9 cellular contexts compared by ENCODE assay signal in genomic region chr10:70403483-70404035, GRCh38. TPM values are rescaled to one million over a fixed set of nuclear protein-coding genes. Genes with fewer than 3 reads are reported as not detected.
DNase-seq lines count a peak whose midpoint lies in the region; ATAC-seq and TF ChIP-seq lines count a peak whose summit lies in the region.
"Had no signal": no experiment of that assay in that cellular context is flagged by ENCODE, and none has a peak within 500 bp of the region (broad histone marks: within the 10 kb centered on the region; RNA-seq: fewer than 3 reads in every experiment).

No MANE protein-coding gene starts in this region.

- TF ChIP-seq CTCF in HCT116 (IDR thresholded peaks at IDR 0.05 in 2 of 3, conservative IDR thresholded peaks at IDR 0.05 in 1 of 3; ENCODE audit: borderline replicate concordance in 1 of 3, insufficient read depth in 1 of 3, low read depth in 2 of 3, low read length in 2 of 3): no peak
- TF ChIP-seq CTCF in mucosa of descending colon (IDR thresholded peaks at IDR 0.05): no peak

- H3K4me1 ChIP-seq in CD4-positive, alpha-beta memory T cell (ENCODE audit: insufficient read depth, low read length): peaks cover 26% of the 10 kb centered on the region
- H3K4me1 ChIP-seq in HCT116 (ENCODE audit: control insufficient read depth in 1 of 2, insufficient read depth in 2 of 2, low read length in 2 of 2) (peaks cover 13 to 28% of the 10 kb centered on the region in 2 experiments), mucosa of descending colon (ENCODE audit: low read depth) (peaks cover 21% of the 10 kb centered on the region)

- peak overlapping the region; percentile 58 for H2AFZ ChIP-seq in HCT116 (ENCODE audit: low read depth, low read length, poor library complexity, severe bottlenecking)

- TF ChIP-seq POLR2A in HCT116 (IDR thresholded peaks at IDR 0.05; ENCODE audit: borderline replicate concordance, extremely low read depth, insufficient read depth, insufficient read length): peak; percentile 78

- H3K4me1 Mint-ChIP-seq in CD4-positive, alpha-beta memory T cell: peaks cover 25 to 44% (median 34%) of the 10 kb centered on the region in 4 donors
- peaks cover 36% of the 10 kb centered on the region for H3K4me1 Mint-ChIP-seq in activated naive CD8-positive, alpha-beta T cell (ENCODE audit: low read depth)

- POLR2A ChIA-PET in CD4-positive, alpha-beta memory T cell (lab: Charles Lee; ENCODE audit: partially characterized antibody): interaction anchor here (0.7 to 5.1 kb wide), 19 partner anchors 10 to 311 kb away, joined by 3 to 48 read pairs (median 8); partner anchors contain the start of genes LRRC20, PALD1, PPA1 and SAR1A
- POLR2A ChIA-PET in HCT116 (lab: Charles Lee): interaction anchor here (0.8 to 2.8 kb wide), 4 partner anchors 9 to 16 kb away, joined by 4 to 15 read pairs (median 6); no protein-coding TSS in a partner anchor

- peaks cover 13% of the 10 kb centered on the region; the same call in 1 of the 2 replicates for H4K20me1 ChIP-seq in HCT116 (ENCODE audit: insufficient read depth)

- TSS peak; percentile 97 for BruUV-seq in HCT116 (replicated peaks; lab: Mats Ljungman, UMichigan)

- no peak for DNase-seq in CD4-positive, alpha-beta memory T cell
- no peak for DNase-seq in HCT116 (ENCODE audit: low read depth, low spot score)
- no peak for DNase-seq in mucosa of descending colon
- no peak for DNase-seq in NCI-H1048 (lab: John Stamatoyannopoulos, UW)
- no peak for DNase-seq in dermis blood vessel endothelial cell
- DNase-seq in NCI-H446 treated with DMSO at 0.1 percent for 48 hours (lab: John Stamatoyannopoulos, UW): no peak
- DNase-seq in HuH-7.5 (ENCODE audit: low spot score): no peak

- H3K4me2 ChIP-seq in HCT116 (ENCODE audit: low read length): peak overlapping the region; percentile 94

- H3K27me3 ChIP-seq in CD4-positive, alpha-beta memory T cell (ENCODE audit: insufficient read depth, low read length): no peaks in the 10 kb centered on the region
- no peaks in the 10 kb centered on the region for H3K27me3 ChIP-seq in HCT116 (ENCODE audit: insufficient read depth, low read length)

- H3K79me2 ChIP-seq in HCT116 (ENCODE audit: insufficient read depth, low read length): peaks cover 33% of the 10 kb centered on the region

- H3K9me2 ChIP-seq in HCT116 (ENCODE audit: insufficient read depth): no peaks in the 10 kb centered on the region

- RAD21 ChIA-PET in HCT116 (lab: Charles Lee; ENCODE audit: low non-redundant PET in 1 of 2, low total read pairs in 2 of 2, uncharacterized antibody in 2 of 2, unreplicated experiment in 2 of 2): interaction anchor here in 1 of 2 experiments (0.7 kb wide), 1 partner anchor 16 kb away, joined by 3 read pairs; no protein-coding TSS in a partner anchor

- H3K36me3 Mint-ChIP-seq in CD4-positive, alpha-beta memory T cell: peaks cover 13 to 22% of the 10 kb centered on the region in 2 donors
- H3K36me3 Mint-ChIP-seq in activated naive CD8-positive, alpha-beta T cell: peaks cover 3% of the 10 kb centered on the region

- H3K27me3 Mint-ChIP-seq in CD4-positive, alpha-beta memory T cell: no peaks in the 10 kb centered on the region
- H3K27me3 Mint-ChIP-seq in activated naive CD8-positive, alpha-beta T cell: no peaks in the 10 kb centered on the region

- H3K9me3 Mint-ChIP-seq in CD4-positive, alpha-beta memory T cell: no peaks in the 10 kb centered on the region
- no peaks in the 10 kb centered on the region for H3K9me3 Mint-ChIP-seq in activated naive CD8-positive, alpha-beta T cell (ENCODE audit: low read depth)

- 0 out of 2 replicates have a peak, but pooled peaks have one; percentile 22 for TF ChIP-seq RAD21 in HCT116 (IDR thresholded peaks at IDR 0.05; ENCODE audit: low read depth)

- intact Hi-C loops in CD4-positive, alpha-beta memory T cell (cut with micrococcal nuclease): loop anchor here (1.0 to 5.0 kb wide), 5 partner anchors 21 to 257 kb away; partner anchors contain the start of genes LRRC20, PALD1, PPA1 and TYSND1
- intact Hi-C loops in HCT116 (cut with micrococcal nuclease): loop anchor here (2.0 kb wide), 1 partner anchor 17 kb away; no protein-coding TSS in a partner anchor
- intact Hi-C loops in mucosa of descending colon (cut with DNase I, micrococcal nuclease): no loop called here

- peak overlapping the region; percentile 86 for H3K27ac ChIP-seq in CD4-positive, alpha-beta memory T cell (ENCODE audit: low read depth, low read length)
- H3K27ac ChIP-seq in HCT116 (ENCODE audit: low read depth, low read length): peak overlapping the region; percentile 84

- peak overlapping the region; percentile 75 to 98 (median 97) for H3K4me3 Mint-ChIP-seq in CD4-positive, alpha-beta memory T cell
- peak overlapping the region; percentile 97 for H3K4me3 Mint-ChIP-seq in activated naive CD8-positive, alpha-beta T cell

- peak overlapping the region; percentile 87 for H3K9ac ChIP-seq in HCT116 (ENCODE audit: low read length)

- CTCF ChIA-PET in CD4-positive, alpha-beta memory T cell (lab: Charles Lee; ENCODE audit: partially characterized antibody): interaction anchor here (0.8 to 4.4 kb wide), 11 partner anchors 9 to 288 kb away, joined by 3 to 25 read pairs (median 4); partner anchors contain the start of gene TYSND1
- CTCF ChIA-PET in HCT116 (lab: Charles Lee): interaction anchor here (0.8 to 1.3 kb wide), 5 partner anchors 16 to 296 kb away, joined by 3 to 6 read pairs (median 4); no protein-coding TSS in a partner anchor

- H3K27ac Mint-ChIP-seq in CD4-positive, alpha-beta memory T cell: peak overlapping the region; percentile 82 to 95 (median 92)
- peak overlapping the region; percentile 90 for H3K27ac Mint-ChIP-seq in activated naive CD8-positive, alpha-beta T cell

- H3K36me3 ChIP-seq in CD4-positive, alpha-beta memory T cell (ENCODE audit: insufficient read depth, low read length): no peaks in the 10 kb centered on the region
- H3K36me3 ChIP-seq in HCT116 (ENCODE audit: control insufficient read depth in 1 of 2, insufficient read depth in 2 of 2, low read length in 2 of 2): no peaks in the 10 kb centered on the region
- H3K36me3 ChIP-seq in mucosa of descending colon (ENCODE audit: low read depth): peaks cover 8% of the 10 kb centered on the region

- H3K9me3 ChIP-seq in CD4-positive, alpha-beta memory T cell (ENCODE audit: control insufficient read depth in 1 of 2, low read length in 2 of 2): no peaks in the 10 kb centered on the region
- no peaks in the 10 kb centered on the region for H3K9me3 ChIP-seq in HCT116 (ENCODE audit: control insufficient read depth in 1 of 2, insufficient read depth in 1 of 2, low read depth in 1 of 2, low read length in 2 of 2)
- H3K9me3 ChIP-seq in mucosa of descending colon: no peaks in the 10 kb centered on the region

- H3K4me3 ChIP-seq in CD4-positive, alpha-beta memory T cell (ENCODE audit: low read length in 2 of 2): peak overlapping the region; percentile 24 to 78
- peak overlapping the region; percentile 80 to 86 for H3K4me3 ChIP-seq in HCT116 (replicated peaks in 1 of 2; ENCODE audit: low read depth in 1 of 2, low read length in 2 of 2)
- peak overlapping the region; percentile 98 for H3K4me3 ChIP-seq in mucosa of descending colon

- ATAC-seq in HCT116 (peak; percentile 8), mucosa of descending colon (no peak)

TF ChIP-seq in HCT116, 20 proteins besides CTCF, POLR2A, EP300 and RAD21:
- TF ChIP-seq CBX3 (IDR thresholded peaks at IDR 0.05; ENCODE audit: low read depth) (0 out of 2 replicates have a peak, but pooled peaks have one; percentile 7), REST (IDR thresholded peaks at IDR 0.05; ENCODE audit: low read depth) (no peak)

RNA-seq across cellular contexts. Expression of gene EIF4EBP2, which starts 0.4 kb away (rescaled TPM):
- 10 to 100 TPM; 54.5 to 56.9 TPM for total RNA-seq in CD4-positive, alpha-beta memory T cell
- polyA plus RNA-seq in CD4-positive, alpha-beta memory T cell: 10 to 100 TPM; 67.7 to 83.9 TPM
- 36.7 TPM for total RNA-seq in HCT116 (2021; ENCODE audit: unreplicated experiment)
- 7.4 and 10.1 TPM in 2 replicates for polyA plus RNA-seq in HCT116 (2012)
- 100 to 1,000 TPM in 2 of 3 donors, 10 to 100 TPM in 1; 88.1 to 131 (median 105) TPM for total RNA-seq in mucosa of descending colon
- 28.2 and 49.7 TPM in 2 replicates for total RNA-seq in dermis blood vessel endothelial cell

RNA-seq across cellular contexts. Expression of gene LRRC20, which starts 21.1 kb away (rescaled TPM):
- total RNA-seq in CD4-positive, alpha-beta memory T cell: 1 to 10 TPM; 2.9 to 3.4 TPM
- polyA plus RNA-seq in CD4-positive, alpha-beta memory T cell: 1 to 10 TPM; 3.7 to 4.4 TPM
- 19.5 TPM for total RNA-seq in HCT116 (2021; ENCODE audit: unreplicated experiment)
- polyA plus RNA-seq in HCT116 (2012): 20.5 and 21.4 TPM in 2 replicates
- total RNA-seq in mucosa of descending colon: 10 to 100 TPM in 1 of 3 donors, 1 to 10 TPM in 2; 2.9 to 14.5 (median 5.4) TPM
- total RNA-seq in dermis blood vessel endothelial cell: 9.0 and 15.0 TPM in 2 replicates

RNA-seq across cellular contexts. Expression of gene NODAL, which starts 37.9 kb away (rescaled TPM):
- not detected for total RNA-seq in CD4-positive, alpha-beta memory T cell
- polyA plus RNA-seq in CD4-positive, alpha-beta memory T cell: under 1 TPM in 1 of 2 donors, not detected in 1; 0.19 TPM
- total RNA-seq in HCT116 (2021; ENCODE audit: unreplicated experiment) (0.30 TPM), mucosa of descending colon (not detected), dermis blood vessel endothelial cell (not detected in 2 replicates)
- 0.07 TPM in 1 of 2 replicates, not detected in the other for polyA plus RNA-seq in HCT116 (2012)
- total RNA-seq: HT1080 had no signal

Comparison
In these comparisons a context has a peak if more than half of its experiments do, and no peak if none do; other contexts are left out.
1. intact Hi-C loops: an anchor here in CD4-positive, alpha-beta memory T cell (1.0 to 5.0 kb wide) and HCT116 (2.0 kb wide); none called in mucosa of descending colon.